19 cellular contexts compared by ENCODE assay signal in the genomic region with DNA sequence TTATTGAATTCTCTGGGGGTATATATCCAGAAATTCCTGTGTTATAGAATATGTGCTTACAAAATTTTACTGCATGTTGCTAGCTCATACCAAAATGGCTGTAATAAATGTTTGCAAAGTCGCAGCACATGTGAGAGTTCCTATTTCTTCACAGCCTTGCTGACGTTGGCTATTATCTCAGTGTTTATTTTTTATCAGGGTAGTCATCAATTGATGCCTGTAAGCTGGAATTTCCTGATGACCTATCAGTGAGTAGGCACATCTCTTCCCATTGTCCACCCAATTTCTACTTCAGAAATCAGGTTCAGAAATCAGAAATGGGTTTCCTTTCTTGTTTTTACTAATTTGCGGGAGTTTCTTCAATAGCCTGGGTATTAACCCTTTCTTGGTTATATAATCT.
DNase-seq lines count a peak whose midpoint lies in the region; ATAC-seq, FAIRE-seq and TF ChIP-seq lines count a peak whose summit lies in the region.
"Had no signal": no experiment of that assay in that cellular context is flagged by ENCODE, and none has a peak within 500 bp of the region (broad histone marks: within the 10 kb centered on the region; RNA-seq: fewer than 3 reads in every experiment).

No MANE protein-coding gene starts in this region.

- H4K20me1 ChIP-seq in astrocyte (ENCODE audit: insufficient read depth, low read length), result no peaks in the 10 kb centered on the region

- H2AFZ ChIP-seq in ACC112 (ENCODE audit: low read length, unreplicated experiment), result peak overlapping the region; percentile 42
- H2AFZ ChIP-seq in astrocyte (ENCODE audit: low read depth, low read length), result no peak overlapping the region
- H2AFZ ChIP-seq: PC-9 had no signal

- peaks cover 88% of the 10 kb centered on the region for H3K4me1 Mint-ChIP-seq in HFFc6 (ENCODE audit: low read depth)
- peaks cover 48% of the 10 kb centered on the region for H3K4me1 Mint-ChIP-seq in astrocyte (ENCODE audit: low read depth, unreplicated experiment)
- H3K4me1 Mint-ChIP-seq: activated naive CD8-positive, alpha-beta T cell treated with anti-CD3 and anti-CD28 coated beads, Interleukin-2, amount 10 ng/mL, durations not matched to agents 7 days and 5 days; T-cell had no signal

- peaks cover 3% of the 10 kb centered on the region for H3K27me3 Mint-ChIP-seq in HFFc6 (ENCODE audit: insufficient read depth)
- H3K27me3 Mint-ChIP-seq in astrocyte (ENCODE audit: low read depth, unreplicated experiment), result no peaks in the 10 kb centered on the region
- H3K27me3 Mint-ChIP-seq: activated naive CD8-positive, alpha-beta T cell treated with anti-CD3 and anti-CD28 coated beads, Interleukin-2, amount 10 ng/mL, durations not matched to agents 7 days and 5 days had no signal

- peak overlapping the region; percentile 31 for H3K4me2 ChIP-seq in astrocyte (ENCODE audit: low read length)
- H3K4me2 ChIP-seq: PC-9 had no signal

- H3K79me2 ChIP-seq in ACC112 (ENCODE audit: control insufficient read depth, insufficient read depth, low read length, unreplicated experiment) (no peaks in the 10 kb centered on the region), astrocyte (ENCODE audit: insufficient read depth, low read length) (no peaks in the 10 kb centered on the region)

- H3K27ac Mint-ChIP-seq in HFFc6 (peak overlapping the region; percentile 80), astrocyte (ENCODE audit: unreplicated experiment) (peak overlapping the region; percentile 50)
- H3K27ac Mint-ChIP-seq: activated naive CD8-positive, alpha-beta T cell treated with anti-CD3 and anti-CD28 coated beads, Interleukin-2, amount 10 ng/mL, durations not matched to agents 7 days and 5 days; T-cell had no signal

- peak; percentile 78 for ATAC-seq in foreskin keratinocyte
- ATAC-seq: T-cell had no signal

- H3K36me3 ChIP-seq in ACC112 (ENCODE audit: insufficient read depth, low read length), result no peaks in the 10 kb centered on the region
- H3K36me3 ChIP-seq in astrocyte (ENCODE audit: insufficient read depth, low read length), result no peaks in the 10 kb centered on the region
- H3K36me3 ChIP-seq: colonic mucosa, spleen had no signal

- H3K27ac ChIP-seq in ACC112 (ENCODE audit: low read depth, low read length) (peak overlapping the region; percentile 88), astrocyte (ENCODE audit: low read depth, low read length) (peak overlapping the region; percentile 54), foreskin keratinocyte (peak overlapping the region; percentile 97)
- H3K27ac ChIP-seq: colonic mucosa, PC-9, spleen had no signal

- H3K4me3 Mint-ChIP-seq in HFFc6, result peak overlapping the region; percentile 53
- H3K4me3 Mint-ChIP-seq in astrocyte (ENCODE audit: unreplicated experiment), result no peak overlapping the region
- H3K4me3 Mint-ChIP-seq: activated naive CD8-positive, alpha-beta T cell treated with anti-CD3 and anti-CD28 coated beads, Interleukin-2, amount 10 ng/mL, durations not matched to agents 7 days and 5 days; T-cell had no signal

- no peaks in the 10 kb centered on the region for H3K9me3 ChIP-seq in astrocyte (ENCODE audit: insufficient read depth, low read depth, low read length)
- H3K9me3 ChIP-seq: colonic mucosa had no signal

- H3K4me3 ChIP-seq in ACC112 (ENCODE audit: low read depth, low read length) (0 out of 2 replicates have a peak overlapping the region, but pooled peaks have one; percentile 22), astrocyte (ENCODE audit: insufficient read depth, low read depth, low read length) (no peak overlapping the region)
- H3K4me3 ChIP-seq: colonic mucosa, PC-9, spleen had no signal

- H3K27me3 ChIP-seq in ACC112 (ENCODE audit: insufficient read depth, low read length), result no peaks in the 10 kb centered on the region
- no peaks in the 10 kb centered on the region for H3K27me3 ChIP-seq in astrocyte (ENCODE audit: insufficient read depth, low read length)
- H3K27me3 ChIP-seq in foreskin keratinocyte, result no peaks in the 10 kb centered on the region
- H3K27me3 ChIP-seq: colonic mucosa, spleen had no signal

- peak overlapping the region; percentile 39 for H3K9ac ChIP-seq in astrocyte (ENCODE audit: low read length)

- FAIRE-seq in astrocyte (lab: Jason Lieb, UNC), result peak; percentile 89

- TF ChIP-seq CTCF in HFFc6 (IDR thresholded peaks at IDR 0.05) (no peak), astrocyte (IDR thresholded peaks at IDR 0.05; ENCODE audit: insufficient read depth, low read depth, low read length) (no peak), foreskin keratinocyte (conservative IDR thresholded peaks at IDR 0.05) (no peak)

- H3K36me3 Mint-ChIP-seq in HFFc6 (ENCODE audit: low read depth) (peaks cover 6% of the 10 kb centered on the region; the same call in 1 of the 2 replicates), astrocyte (ENCODE audit: low read depth, unreplicated experiment) (no peaks in the 10 kb centered on the region)
- H3K36me3 Mint-ChIP-seq: activated naive CD8-positive, alpha-beta T cell treated with anti-CD3 and anti-CD28 coated beads, Interleukin-2, amount 10 ng/mL, durations not matched to agents 7 days and 5 days; T-cell had no signal

- peaks cover 35% of the 10 kb centered on the region for H3K4me1 ChIP-seq in ACC112 (ENCODE audit: control insufficient read depth, insufficient read depth, low read length, unreplicated experiment)
- peaks cover 25% of the 10 kb centered on the region for H3K4me1 ChIP-seq in astrocyte (ENCODE audit: insufficient read depth, low read length)
- peaks cover 41% of the 10 kb centered on the region for H3K4me1 ChIP-seq in foreskin keratinocyte
- H3K4me1 ChIP-seq: colonic mucosa, spleen had no signal

- H3K9me3 Mint-ChIP-seq in HFFc6, result no peaks in the 10 kb centered on the region
- no peaks in the 10 kb centered on the region for H3K9me3 Mint-ChIP-seq in astrocyte (ENCODE audit: unreplicated experiment)
- H3K9me3 Mint-ChIP-seq: activated naive CD8-positive, alpha-beta T cell treated with anti-CD3 and anti-CD28 coated beads, Interleukin-2, amount 10 ng/mL, durations not matched to agents 7 days and 5 days had no signal

- DNase-seq in HFFc6, result peak; percentile 81
- peak; percentile 80 for DNase-seq in astrocyte (ENCODE audit: low read depth)
- DNase-seq in foreskin keratinocyte, result peak; percentile 88 to 92
- DNase-seq in activated effector memory CD4-positive, alpha-beta T cell treated with anti-CD3 and anti-CD28 coated beads, Interleukin-2, amount 50 U/mL, for 16 hours, result no peak
- DNase-seq in anterior cingulate cortex (lab: John Stamatoyannopoulos, UW), result no peak
- DNase-seq in MV-4-11 (lab: John Stamatoyannopoulos, UW), result no peak
- no peak for DNase-seq in NCI-H69 (lab: John Stamatoyannopoulos, UW)
- DNase-seq: activated naive CD8-positive, alpha-beta T cell treated with anti-CD3 and anti-CD28 coated beads, Interleukin-2, amount 10 ng/mL, durations not matched to agents 7 days and 5 days; colonic mucosa; DMS153; foreskin melanocyte; KBM-7; NCI-H1436; NCI-H524; nucleus accumbens; PC-9; spleen; T-cell had no signal

Comparison
In these comparisons a context has a peak if more than half of its experiments do, and no peak if none do; other contexts are left out.
1. DNase-seq: peak in HFFc6 (single experiment), astrocyte (single experiment) and foreskin keratinocyte (2 of 2); none in activated effector memory CD4-positive, alpha-beta T cell treated with anti-CD3 and anti-CD28 coated beads, Interleukin-2, amount 50 U/mL, for 16 hours (single experiment), anterior cingulate cortex (0 of 58), MV-4-11 (single experiment) and NCI-H69 (single experiment).
2. Peak in every context shown above with its lines, with median percentiles within 50 percentile points of each other: H3K27ac ChIP-seq.